8 cellular contexts compared by ENCODE assay signal in the genomic region with DNA sequence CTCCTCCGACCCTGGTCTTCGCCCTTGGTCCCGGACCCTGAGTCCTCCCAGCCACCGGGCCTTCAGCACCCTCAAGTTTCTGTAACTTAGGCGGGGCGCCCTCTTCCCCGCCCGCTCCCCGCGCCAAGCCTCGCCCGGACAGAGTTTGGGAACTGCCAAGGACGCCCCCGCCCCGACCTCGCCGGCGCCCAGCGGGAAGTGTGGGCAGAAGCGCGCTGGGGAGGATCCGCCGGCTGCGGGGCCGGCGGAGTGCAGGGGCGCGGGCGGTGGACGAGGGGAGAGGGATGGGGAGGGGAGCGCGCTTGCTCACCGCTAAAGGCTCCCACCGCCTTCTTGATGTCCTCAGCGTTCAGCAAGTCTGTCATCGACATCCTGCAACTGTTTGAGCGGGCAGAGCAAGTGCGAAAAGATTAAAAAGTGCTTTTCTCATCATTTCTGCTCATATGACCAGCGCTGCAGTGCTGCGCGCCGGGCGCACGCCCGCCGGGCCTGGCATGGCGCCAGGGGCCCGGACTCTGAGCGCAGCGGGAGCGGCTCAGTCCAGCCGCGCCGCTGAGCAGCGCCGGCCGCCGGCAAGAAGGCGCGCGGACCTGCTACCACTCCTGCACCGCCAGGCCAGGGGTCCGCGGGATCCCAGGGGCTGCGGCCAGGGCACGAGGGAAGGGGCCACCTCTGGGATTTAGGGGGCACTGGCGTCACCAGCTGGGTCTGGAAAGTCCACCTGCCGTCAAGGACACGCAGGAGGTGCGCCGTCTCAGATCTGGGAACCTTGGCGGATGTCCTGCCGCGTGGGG. TPM values are rescaled to one million over a fixed set of nuclear protein-coding genes. Genes with fewer than 3 reads are reported as not detected.
DNase-seq lines count a peak whose midpoint lies in the region; ATAC-seq and TF ChIP-seq lines count a peak whose summit lies in the region.

Gene PVALB (minus strand): TSS at position 401 of the 794 bp plus-strand sequence. CDS start 30 bp downstream, at position 371.

- no peak within 1 kb of the TSS for H3K9ac ChIP-seq in neural progenitor cell

- no peaks in the 10 kb centered on the region for H3K36me3 ChIP-seq in neural progenitor cell

- no peak within 1 kb of the TSS for H3K27ac ChIP-seq in neural progenitor cell

- H3F3A ChIP-seq in neural progenitor cell (ENCODE audit: low read depth), result peaks cover 5% of the 10 kb centered on the region

- H3K36me3 Mint-ChIP-seq in neural progenitor cell, result no peaks in the 10 kb centered on the region

- ATAC-seq in GM21723 (IDR thresholded peaks at IDR 0.05; ENCODE audit: unreplicated experiment), result no peak

- no peaks in the 10 kb centered on the region for H3K79me2 ChIP-seq in neural progenitor cell (ENCODE audit: low read depth)

- H3K4me3 Mint-ChIP-seq in neural progenitor cell, result peak within 1 kb of the TSS; percentile 79

- peaks cover 79% of the 10 kb centered on the region for H3K27me3 ChIP-seq in neural progenitor cell

- H3K4me2 ChIP-seq in neural progenitor cell, result peak within 1 kb of the TSS; percentile 86

- H4K20me1 ChIP-seq in neural progenitor cell (ENCODE audit: low read depth), result peaks cover 14% of the 10 kb centered on the region

- no peak within 1 kb of the TSS for H3K27ac Mint-ChIP-seq in neural progenitor cell

- DNase-seq in COLO829 (ENCODE audit: low spot score) (peak; percentile 60), NCI-H2227 treated with DMSO at 0.1 percent for 48 hours (lab: John Stamatoyannopoulos, UW) (peak; percentile 14), erythroblast (lab: John Stamatoyannopoulos, UW) (peak; percentile 83 to 85), neural progenitor cell (ENCODE audit: low spot score) (peak; percentile 65), NCI-H2196 (lab: John Stamatoyannopoulos, UW; ENCODE audit: unreplicated experiment) (no peak), HT-29 (ENCODE audit: low spot score) (no peak)
- no peak for DNase-seq in activated CD4-positive, alpha-beta T cell treated with anti-CD3 and anti-CD28 coated beads for 1 hour

- H3K27me3 Mint-ChIP-seq in neural progenitor cell (ENCODE audit: insufficient read depth, low read depth), result peaks cover 52% of the 10 kb centered on the region

- no peak for TF ChIP-seq POLR2A in erythroblast (IDR thresholded peaks at IDR 0.05; ENCODE audit: low read length)

- H3K4me1 Mint-ChIP-seq in neural progenitor cell, result peaks cover 17% of the 10 kb centered on the region

- peak within 1 kb of the TSS; percentile 60 for H3K4me3 ChIP-seq in neural progenitor cell

- TF ChIP-seq CTCF in neural progenitor cell (IDR thresholded peaks at IDR 0.05), result no peak

- H3K4me1 ChIP-seq in neural progenitor cell, result peaks cover 19% of the 10 kb centered on the region

- H2AFZ ChIP-seq in neural progenitor cell (replicated peaks), result peak within 1 kb of the TSS; percentile 87

- H3K9me3 Mint-ChIP-seq in neural progenitor cell, result peaks cover 3% of the 10 kb centered on the region

- H3K9me3 ChIP-seq in neural progenitor cell (ENCODE audit: low read depth), result no peaks in the 10 kb centered on the region

RNA-seq across cellular contexts. Expression of gene PVALB, which starts in this region (rescaled TPM):
- total RNA-seq in neural progenitor cell (ENCODE audit: low replicate concordance), result not detected in 2 replicates
- total RNA-seq in HT-29 (2014; rRNA removed; shearing (Covaris generic)), result not detected in 2 replicates

Comparison
In these comparisons a context has a peak if more than half of its experiments do, and no peak if none do; other contexts are left out.
1. Peak in DNase-seq, H3K4me3 ChIP-seq and H3K4me2 ChIP-seq in neural progenitor cell; RNA of the gene not detected or under 1 TPM.
2. DNase-seq: peak in COLO829 (single experiment), NCI-H2227 treated with DMSO at 0.1 percent for 48 hours (single experiment) and erythroblast (2 of 2); none in NCI-H2196 (single experiment), HT-29 (single experiment) and activated CD4-positive, alpha-beta T cell treated with anti-CD3 and anti-CD28 coated beads for 1 hour (single experiment).